In the genomic region with DNA sequence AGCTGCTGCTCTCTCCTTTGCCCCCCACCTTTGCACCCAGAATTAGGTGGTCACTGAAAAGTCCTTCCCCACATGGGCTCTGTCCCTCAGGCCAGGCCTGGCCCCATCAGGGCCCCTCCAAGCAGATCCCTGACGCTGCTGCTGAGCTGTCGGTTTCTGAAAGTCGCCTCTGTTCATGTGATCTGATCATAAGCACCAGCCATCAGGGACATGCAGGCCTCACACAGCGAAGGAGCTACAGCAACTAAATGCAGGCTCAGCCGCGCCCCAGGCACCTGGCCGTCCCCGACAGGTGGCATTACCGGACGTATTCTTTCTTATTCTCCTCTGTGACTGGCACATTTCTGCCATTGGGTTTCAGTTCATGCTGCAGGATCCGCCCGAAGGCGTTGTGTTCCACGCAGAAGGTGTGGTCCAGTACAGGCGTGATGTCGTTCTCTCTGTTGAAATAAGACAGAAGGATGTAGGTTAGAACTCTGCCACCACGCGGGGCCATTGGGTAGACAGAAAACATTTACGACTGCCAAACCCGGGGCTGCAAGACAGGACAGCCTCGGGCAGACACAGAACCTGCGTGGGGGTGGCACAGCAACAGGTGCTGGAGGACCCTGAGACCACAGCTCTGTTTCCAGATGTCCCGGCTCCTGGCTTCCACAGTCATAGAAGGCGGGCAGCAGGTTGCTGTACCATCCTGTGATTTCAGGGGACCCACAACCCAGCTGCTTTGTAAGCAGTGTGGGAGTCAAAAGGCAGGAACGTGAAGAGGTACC, we compare ENCODE assay signal across 21 cellular contexts.
DNase-seq lines count a peak whose midpoint lies in the region; ATAC-seq, FAIRE-seq and TF ChIP-seq lines count a peak whose summit lies in the region.
"Had no signal": no experiment of that assay in that cellular context is flagged by ENCODE, and none has a peak within 500 bp of the region (broad histone marks: within the 10 kb centered on the region; RNA-seq: fewer than 3 reads in every experiment).

No MANE protein-coding gene starts in this region.

- ATAC-seq in HepG2 (no peak), right lobe of liver (no peak), HG03565 (IDR thresholded peaks at IDR 0.05; ENCODE audit: unreplicated experiment) (no peak), GM18505 (IDR thresholded peaks at IDR 0.05; ENCODE audit: unreplicated experiment) (no peak)
- ATAC-seq: GM12878 had no signal

- TF ChIP-seq EP300 in HepG2 (IDR thresholded peaks at IDR 0.05; ENCODE audit: low read depth in 2 of 2, low read length in 2 of 2) (no peak), HepG2 (CRISPR knock-in tag; IDR thresholded peaks at IDR 0.05; ENCODE audit: borderline replicate concordance) (no peak)

- H3K79me1 ChIP-seq in trophoblast cell (ENCODE audit: low read length), result no peaks in the 10 kb centered on the region

- no peak overlapping the region for H2BK5ac ChIP-seq in trophoblast cell (ENCODE audit: low read depth, low read length, poor library complexity)

- WGBS in HepG2 (ENCODE audit: low lambda C conversion rate), result 98% methylated on average over 22 of the region's 25 CpGs
- 81% methylated on average over 14 of the region's 25 CpGs for WGBS in right lobe of liver (ENCODE audit: insufficient coverage, low coverage, low lambda C conversion rate, missing lambda C conversion rate)
- WGBS in trophoblast cell (ENCODE audit: extremely low coverage, insufficient coverage, insufficient read length), result no CpG with 5 or more reads among the region's 25 CpGs

- H3K4me1 ChIP-seq in HepG2 (ENCODE audit: insufficient read depth, low read length), result peaks cover 22% of the 10 kb centered on the region
- H3K4me1 ChIP-seq in right lobe of liver, result peaks cover 0 to 35% (median 15%) of the 10 kb centered on the region in 4 donors
- peaks cover 17% of the 10 kb centered on the region for H3K4me1 ChIP-seq in astrocyte (ENCODE audit: insufficient read depth, low read length)
- peaks cover 1 to 2% of the 10 kb centered on the region in 2 experiments for H3K4me1 ChIP-seq in trophoblast cell (ENCODE audit: control insufficient read depth in 1 of 2, insufficient read depth in 2 of 2, low read length in 2 of 2)

- CTCF ChIA-PET in HepG2 (lab: Yijun Ruan, JAX; ENCODE audit: low intra/inter-chr PET ratio, low total read pairs), result no interaction called here

- H4K12ac ChIP-seq in trophoblast cell (ENCODE audit: low read depth, low read length), result no peak overlapping the region

- DNase-seq in HepG2 (ENCODE audit: low spot score) (no peak), right lobe of liver (no peak), astrocyte (ENCODE audit: low read depth) (no peak), trophoblast cell (no peak), NCI-H774 (lab: John Stamatoyannopoulos, UW) (no peak)
- DNase-seq: DMS 273 treated with DMSO at 0.1 percent for 48 hours, GDM1, KG1, NCI-H1436 treated with DMSO at 0.1 percent for 48 hours, NCI-H2081 treated with DMSO at 0.1 percent for 48 hours, NCI-H2227 treated with DMSO at 0.1 percent for 48 hours, NCI-H524, SHP77, SK-N-SH had no signal

- TF ChIP-seq CTCF in HepG2 (CRISPR knock-in tag; IDR thresholded peaks at IDR 0.05) (no peak), right lobe of liver (IDR thresholded peaks at IDR 0.05) (no peak), astrocyte (IDR thresholded peaks at IDR 0.05; ENCODE audit: insufficient read depth, low read depth, low read length) (no peak)

- H2BK120ac ChIP-seq in trophoblast cell (ENCODE audit: insufficient read depth, low read length, poor library complexity), result no peak overlapping the region

- in situ Hi-C loops in HepG2 (cut with HindIII; ENCODE audit: extremely low pct_ligation_motif_present, low pct_unique_long_range_greater_than_20kb), result no loop called here

- no peak overlapping the region for H4K91ac ChIP-seq in trophoblast cell (ENCODE audit: low read depth, low read length)

- no peak overlapping the region for H3K23ac ChIP-seq in trophoblast cell (ENCODE audit: low read length)

- H2BK12ac ChIP-seq in trophoblast cell (ENCODE audit: low read length), result no peak overlapping the region

- no peaks in the 10 kb centered on the region for H4K20me1 ChIP-seq in HepG2 (ENCODE audit: insufficient read depth, low read length)
- H4K20me1 ChIP-seq in astrocyte (ENCODE audit: insufficient read depth, low read length), result peaks cover 68% of the 10 kb centered on the region

- H3K27me3 ChIP-seq in HepG2 (ENCODE audit: control insufficient read depth in 1 of 2, insufficient read depth in 2 of 2, low read length in 2 of 2) (no peaks in the 10 kb centered on the region), right lobe of liver (no peaks in the 10 kb centered on the region), astrocyte (ENCODE audit: insufficient read depth, low read length) (no peaks in the 10 kb centered on the region), trophoblast cell (ENCODE audit: insufficient read depth, low read length) (no peaks in the 10 kb centered on the region)
- H3K27me3 ChIP-seq: Peyer's patch had no signal

- no peak overlapping the region for H3K18ac ChIP-seq in trophoblast cell (ENCODE audit: low read length)

- intact Hi-C loops in HepG2 (cut with micrococcal nuclease; ENCODE audit: unreplicated experiment) (no loop called here), right lobe of liver (cut with DNase I) (loop anchor here in 1 of 2 donors (5.0 kb wide), 1 partner anchor 274 kb away; no protein-coding TSS in a partner anchor)

- H3K27ac ChIP-seq in HepG2 (ENCODE audit: extremely low read length, insufficient read depth, low read length) (no peak overlapping the region), right lobe of liver (no peak overlapping the region), astrocyte (ENCODE audit: low read depth, low read length) (no peak overlapping the region), trophoblast cell (ENCODE audit: low read depth, low read length) (no peak overlapping the region)
- H3K27ac ChIP-seq: Peyer's patch had no signal

- no peak overlapping the region for H3K4me3 Mint-ChIP-seq in astrocyte (ENCODE audit: unreplicated experiment)
- H3K4me3 Mint-ChIP-seq: CD14-positive monocyte had no signal

- peaks cover 23% of the 10 kb centered on the region for H3K4me1 Mint-ChIP-seq in astrocyte (ENCODE audit: low read depth, unreplicated experiment)
- H3K4me1 Mint-ChIP-seq: CD14-positive monocyte had no signal

- no peak overlapping the region for H2AFZ ChIP-seq in HepG2 (ENCODE audit: low read length)
- H2AFZ ChIP-seq in astrocyte (ENCODE audit: low read depth, low read length), result no peak overlapping the region
- H2AFZ ChIP-seq in trophoblast cell (ENCODE audit: insufficient read depth, low read length, poor library complexity), result no peak overlapping the region

- no peaks in the 10 kb centered on the region for H3K9me3 ChIP-seq in HepG2 (ENCODE audit: low read length)
- no peaks in the 10 kb centered on the region for H3K9me3 ChIP-seq in right lobe of liver
- H3K9me3 ChIP-seq in astrocyte (ENCODE audit: insufficient read depth, low read depth, low read length), result no peaks in the 10 kb centered on the region
- no peaks in the 10 kb centered on the region for H3K9me3 ChIP-seq in trophoblast cell (ENCODE audit: insufficient read depth, low read depth, low read length)
- H3K9me3 ChIP-seq: Peyer's patch, SK-N-SH had no signal

- no peak overlapping the region for H2AK5ac ChIP-seq in trophoblast cell (ENCODE audit: low read length)

- no peaks in the 10 kb centered on the region for H3K79me2 ChIP-seq in HepG2 (ENCODE audit: insufficient read depth, low read length)
- peaks cover 2% of the 10 kb centered on the region for H3K79me2 ChIP-seq in astrocyte (ENCODE audit: insufficient read depth, low read length)
- H3K79me2 ChIP-seq in trophoblast cell (ENCODE audit: control insufficient read depth, insufficient read depth, low read length, poor library complexity), result peaks cover 2% of the 10 kb centered on the region

- FAIRE-seq in HepG2 (lab: Jason Lieb, UNC) (no peak), astrocyte (lab: Jason Lieb, UNC) (no peak)
- FAIRE-seq: GM12878, GM18507, H54 had no signal

- no peak overlapping the region for H3K4ac ChIP-seq in trophoblast cell (ENCODE audit: low read depth, low read length)

- no peak for TF ChIP-seq RAD21 in HepG2 (CRISPR knock-in tag; IDR thresholded peaks at IDR 0.05)

- H3K27ac Mint-ChIP-seq in astrocyte (ENCODE audit: unreplicated experiment), result peak overlapping the region; percentile 36
- H3K27ac Mint-ChIP-seq: CD14-positive monocyte had no signal

- H3K14ac ChIP-seq in trophoblast cell (ENCODE audit: low read length), result no peak overlapping the region

- no peak for TF ChIP-seq POLR2A in HepG2 (IDR thresholded peaks at IDR 0.05; ENCODE audit: insufficient read depth in 1 of 2, low read depth in 2 of 2, low read length in 2 of 2)
- no peak for TF ChIP-seq POLR2A in right lobe of liver (IDR thresholded peaks at IDR 0.05)
- no peak for TF ChIP-seq POLR2A in GM18505 (IDR thresholded peaks at IDR 0.05; ENCODE audit: borderline replicate concordance, extremely low read depth, insufficient read depth, insufficient read length)

- no TSS peak for BruUV-seq in HepG2 (replicated peaks; lab: Mats Ljungman, UMichigan)

- peaks cover 25% of the 10 kb centered on the region for H3K36me3 Mint-ChIP-seq in astrocyte (ENCODE audit: low read depth, unreplicated experiment)

- POLR2A ChIA-PET in HepG2 (lab: Yijun Ruan, JAX), result no interaction called here

- H3K9me3 Mint-ChIP-seq in astrocyte (ENCODE audit: unreplicated experiment), result no peaks in the 10 kb centered on the region

- no peak overlapping the region for H3K9ac ChIP-seq in HepG2 (ENCODE audit: insufficient read depth, low read depth, low read length)
- H3K9ac ChIP-seq in astrocyte (ENCODE audit: low read length), result no peak overlapping the region
- H3K9ac ChIP-seq in trophoblast cell (ENCODE audit: low read length), result no peak overlapping the region
- H3K9ac ChIP-seq: SK-N-SH had no signal

- H4K8ac ChIP-seq in trophoblast cell (ENCODE audit: low read depth, low read length), result no peak overlapping the region

- H3K36me3 ChIP-seq in HepG2 (replicated peaks in 1 of 2; ENCODE audit: control insufficient read depth in 1 of 2, insufficient read depth in 2 of 2, low read length in 2 of 2) (peaks cover 31 to 75% of the 10 kb centered on the region in 2 experiments), right lobe of liver (peaks cover 0 to 65% (median 21%) of the 10 kb centered on the region in 4 donors), astrocyte (ENCODE audit: insufficient read depth, low read length) (peaks cover 55% of the 10 kb centered on the region), trophoblast cell (ENCODE audit: control insufficient read depth in 1 of 2, insufficient read depth in 2 of 2, low read length in 2 of 2) (peaks cover 75 to 76% of the 10 kb centered on the region in 2 experiments)

- no peaks in the 10 kb centered on the region for H3K27me3 Mint-ChIP-seq in astrocyte (ENCODE audit: low read depth, unreplicated experiment)

- H3K4me3 ChIP-seq in HepG2 (replicated peaks in 1 of 3; ENCODE audit: insufficient read depth in 1 of 3, low read depth in 2 of 3, low read length in 3 of 3) (no peak overlapping the region), right lobe of liver (no peak overlapping the region), astrocyte (ENCODE audit: insufficient read depth, low read depth, low read length) (no peak overlapping the region), trophoblast cell (ENCODE audit: low read depth, low read length) (peak overlapping the region; percentile 23)
- H3K4me3 ChIP-seq: GM12878, Peyer's patch had no signal

- H3K4me2 ChIP-seq in HepG2 (ENCODE audit: low read depth, low read length), result no peak overlapping the region
- H3K4me2 ChIP-seq in astrocyte (ENCODE audit: low read length), result no peak overlapping the region
- no peak overlapping the region for H3K4me2 ChIP-seq in trophoblast cell (ENCODE audit: low read length)
- H3K4me2 ChIP-seq: SK-N-SH had no signal
